Comparison of ENCODE assay signal across 1 cellular context in the genomic region with DNA sequence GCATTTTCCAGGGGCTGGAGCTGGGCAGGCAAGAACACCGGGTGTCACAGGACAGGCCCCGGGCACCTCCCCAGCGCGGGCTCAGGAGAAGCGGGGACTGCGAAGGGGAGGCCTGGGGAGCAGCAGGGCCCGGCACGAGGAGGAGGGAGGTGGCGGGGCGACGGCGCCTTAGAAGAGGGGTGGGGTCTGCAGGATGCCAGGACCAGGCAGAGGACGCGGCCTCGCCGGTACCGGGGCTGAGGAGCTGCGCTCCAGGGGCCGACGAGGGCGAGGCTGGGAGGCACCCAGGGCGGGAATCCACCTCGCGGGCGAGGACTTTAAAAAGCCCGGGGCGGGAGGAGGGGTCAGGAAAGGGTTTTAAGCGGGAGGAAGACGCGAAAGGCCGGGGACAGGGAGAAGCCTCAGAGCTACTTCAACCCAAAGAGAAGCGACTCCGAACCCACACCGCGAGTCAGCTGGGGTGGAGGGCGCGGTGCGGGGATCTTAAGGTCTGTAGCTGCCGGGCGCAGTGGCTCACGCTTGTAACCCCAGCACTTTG.
TF ChIP-seq lines count a peak whose summit lies in the region.

No MANE protein-coding gene starts in this region.

TF ChIP-seq in K562, 482 proteins besides CTCF, POLR2A, EP300 and RAD21 (continued from another document and continues in another):
- TF ChIP-seq, protein P1, sequence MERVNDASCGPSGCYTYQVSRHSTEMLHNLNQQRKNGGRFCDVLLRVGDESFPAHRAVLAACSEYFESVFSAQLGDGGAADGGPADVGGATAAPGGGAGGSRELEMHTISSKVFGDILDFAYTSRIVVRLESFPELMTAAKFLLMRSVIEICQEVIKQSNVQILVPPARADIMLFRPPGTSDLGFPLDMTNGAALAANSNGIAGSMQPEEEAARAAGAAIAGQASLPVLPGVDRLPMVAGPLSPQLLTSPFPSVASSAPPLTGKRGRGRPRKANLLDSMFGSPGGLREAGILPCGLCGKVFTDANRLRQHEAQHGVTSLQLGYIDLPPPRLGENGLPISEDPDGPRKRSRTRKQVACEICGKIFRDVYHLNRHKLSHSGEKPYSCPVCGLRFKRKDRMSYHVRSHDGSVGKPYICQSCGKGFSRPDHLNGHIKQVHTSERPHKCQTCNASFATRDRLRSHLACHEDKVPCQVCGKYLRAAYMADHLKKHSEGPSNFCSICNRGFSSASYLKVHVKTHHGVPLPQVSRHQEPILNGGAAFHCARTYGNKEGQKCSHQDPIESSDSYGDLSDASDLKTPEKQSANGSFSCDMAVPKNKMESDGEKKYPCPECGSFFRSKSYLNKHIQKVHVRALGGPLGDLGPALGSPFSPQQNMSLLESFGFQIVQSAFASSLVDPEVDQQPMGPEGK (CRISPR knock-in tag; IDR thresholded peaks at IDR 0.05; ENCODE audit: borderline replicate concordance), result no peak
- TF ChIP-seq ZNF184 (CRISPR knock-in tag; IDR thresholded peaks at IDR 0.05) (no peak), POLR2B (IDR thresholded peaks at IDR 0.05; ENCODE audit: low read depth, partially characterized antibody) (no peak), BDP1 (IDR thresholded peaks at IDR 0.05; ENCODE audit: insufficient read depth, insufficient read length) (no peak), MAFG (tag; conservative IDR thresholded peaks at IDR 0.05) (no peak), ZNF75A (CRISPR knock-in tag; IDR thresholded peaks at IDR 0.05) (no peak), C11orf30 (IDR thresholded peaks at IDR 0.05; ENCODE audit: low read depth) (no peak), ZNF274 (IDR thresholded peaks at IDR 0.05; ENCODE audit: borderline replicate concordance, low read depth, low read length) (no peak), SP2 (IDR thresholded peaks at IDR 0.05; ENCODE audit: extremely low read depth, low read depth, low read length, poor library complexity, severe bottlenecking) (no peak), FOXP1 (CRISPR knock-in tag; IDR thresholded peaks at IDR 0.05) (no peak), CHD4 (IDR thresholded peaks at IDR 0.05; ENCODE audit: insufficient read depth, insufficient replicate concordance, low read depth, low read length, poor library complexity, severe bottlenecking) (no peak), POLR2G (IDR thresholded peaks at IDR 0.05; ENCODE audit: low read depth, low read length) (peak; percentile 63), MEIS2 (IDR thresholded peaks at IDR 0.05; ENCODE audit: partially characterized antibody) (no peak), HLTF (IDR thresholded peaks at IDR 0.05) (no peak), CEBPB (tag; IDR thresholded peaks at IDR 0.05) (no peak), TEAD1 (CRISPR knock-in tag; IDR thresholded peaks at IDR 0.05) (no peak), ARID2 (IDR thresholded peaks at IDR 0.05) (no peak), NFATC3 (IDR thresholded peaks at IDR 0.05) (no peak), NELFE (IDR thresholded peaks at IDR 0.05; ENCODE audit: insufficient read depth, insufficient read length) (no peak), RB1 (IDR thresholded peaks at IDR 0.05; ENCODE audit: low read depth) (peak; percentile 56; the same call in 1 of the 2 replicates), SMAD1 (IDR thresholded peaks at IDR 0.05; ENCODE audit: low read depth, low read length, partially characterized antibody) (no peak), NR2C2 (CRISPR knock-in tag; IDR thresholded peaks at IDR 0.05) (no peak), NR2C2 (tag; IDR thresholded peaks at IDR 0.05) (0 out of 2 replicates have a peak, but pooled peaks have one; percentile 28), ZSCAN32 (CRISPR knock-in tag; IDR thresholded peaks at IDR 0.05) (no peak), MEF2A (IDR thresholded peaks at IDR 0.05; ENCODE audit: control insufficient read depth, low read depth, low read length) (no peak), RBM15 (IDR thresholded peaks at IDR 0.05; ENCODE audit: insufficient read depth, low read length) (no peak), PML (IDR thresholded peaks at IDR 0.05; ENCODE audit: low read length) (no peak), ESRRA (IDR thresholded peaks at IDR 0.05; ENCODE audit: borderline replicate concordance, low read depth) (no peak), ZNF551 (CRISPR knock-in tag; IDR thresholded peaks at IDR 0.05) (no peak), BCOR (IDR thresholded peaks at IDR 0.05) (no peak), RBBP5 (IDR thresholded peaks at IDR 0.05; ENCODE audit: borderline replicate concordance, insufficient read depth, low read length, poor library complexity, severe bottlenecking) (peak; percentile 51), ZNF717 (CRISPR knock-in tag; IDR thresholded peaks at IDR 0.05) (no peak)
- TF ChIP-seq, protein P2, sequence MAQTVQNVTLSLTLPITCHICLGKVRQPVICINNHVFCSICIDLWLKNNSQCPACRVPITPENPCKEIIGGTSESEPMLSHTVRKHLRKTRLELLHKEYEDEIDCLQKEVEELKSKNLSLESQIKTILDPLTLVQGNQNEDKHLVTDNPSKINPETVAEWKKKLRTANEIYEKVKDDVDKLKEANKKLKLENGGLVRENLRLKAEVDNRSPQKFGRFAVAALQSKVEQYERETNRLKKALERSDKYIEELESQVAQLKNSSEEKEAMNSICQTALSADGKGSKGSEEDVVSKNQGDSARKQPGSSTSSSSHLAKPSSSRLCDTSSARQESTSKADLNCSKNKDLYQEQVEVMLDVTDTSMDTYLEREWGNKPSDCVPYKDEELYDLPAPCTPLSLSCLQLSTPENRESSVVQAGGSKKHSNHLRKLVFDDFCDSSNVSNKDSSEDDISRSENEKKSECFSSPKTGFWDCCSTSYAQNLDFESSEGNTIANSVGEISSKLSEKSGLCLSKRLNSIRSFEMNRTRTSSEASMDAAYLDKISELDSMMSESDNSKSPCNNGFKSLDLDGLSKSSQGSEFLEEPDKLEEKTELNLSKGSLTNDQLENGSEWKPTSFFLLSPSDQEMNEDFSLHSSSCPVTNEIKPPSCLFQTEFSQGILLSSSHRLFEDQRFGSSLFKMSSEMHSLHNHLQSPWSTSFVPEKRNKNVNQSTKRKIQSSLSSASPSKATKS (CRISPR knock-in tag; IDR thresholded peaks at IDR 0.05), result no peak
- TF ChIP-seq, protein P3, sequence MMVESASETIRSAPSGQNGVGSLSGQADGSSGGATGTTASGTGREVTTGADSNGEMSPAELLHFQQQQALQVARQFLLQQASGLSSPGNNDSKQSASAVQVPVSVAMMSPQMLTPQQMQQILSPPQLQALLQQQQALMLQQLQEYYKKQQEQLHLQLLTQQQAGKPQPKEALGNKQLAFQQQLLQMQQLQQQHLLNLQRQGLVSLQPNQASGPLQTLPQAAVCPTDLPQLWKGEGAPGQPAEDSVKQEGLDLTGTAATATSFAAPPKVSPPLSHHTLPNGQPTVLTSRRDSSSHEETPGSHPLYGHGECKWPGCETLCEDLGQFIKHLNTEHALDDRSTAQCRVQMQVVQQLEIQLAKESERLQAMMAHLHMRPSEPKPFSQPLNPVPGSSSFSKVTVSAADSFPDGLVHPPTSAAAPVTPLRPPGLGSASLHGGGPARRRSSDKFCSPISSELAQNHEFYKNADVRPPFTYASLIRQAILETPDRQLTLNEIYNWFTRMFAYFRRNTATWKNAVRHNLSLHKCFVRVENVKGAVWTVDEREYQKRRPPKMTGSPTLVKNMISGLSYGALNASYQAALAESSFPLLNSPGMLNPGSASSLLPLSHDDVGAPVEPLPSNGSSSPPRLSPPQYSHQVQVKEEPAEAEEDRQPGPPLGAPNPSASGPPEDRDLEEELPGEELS (CRISPR knock-in tag; IDR thresholded peaks at IDR 0.05; ENCODE audit: borderline replicate concordance), result no peak
- TF ChIP-seq, protein P4, sequence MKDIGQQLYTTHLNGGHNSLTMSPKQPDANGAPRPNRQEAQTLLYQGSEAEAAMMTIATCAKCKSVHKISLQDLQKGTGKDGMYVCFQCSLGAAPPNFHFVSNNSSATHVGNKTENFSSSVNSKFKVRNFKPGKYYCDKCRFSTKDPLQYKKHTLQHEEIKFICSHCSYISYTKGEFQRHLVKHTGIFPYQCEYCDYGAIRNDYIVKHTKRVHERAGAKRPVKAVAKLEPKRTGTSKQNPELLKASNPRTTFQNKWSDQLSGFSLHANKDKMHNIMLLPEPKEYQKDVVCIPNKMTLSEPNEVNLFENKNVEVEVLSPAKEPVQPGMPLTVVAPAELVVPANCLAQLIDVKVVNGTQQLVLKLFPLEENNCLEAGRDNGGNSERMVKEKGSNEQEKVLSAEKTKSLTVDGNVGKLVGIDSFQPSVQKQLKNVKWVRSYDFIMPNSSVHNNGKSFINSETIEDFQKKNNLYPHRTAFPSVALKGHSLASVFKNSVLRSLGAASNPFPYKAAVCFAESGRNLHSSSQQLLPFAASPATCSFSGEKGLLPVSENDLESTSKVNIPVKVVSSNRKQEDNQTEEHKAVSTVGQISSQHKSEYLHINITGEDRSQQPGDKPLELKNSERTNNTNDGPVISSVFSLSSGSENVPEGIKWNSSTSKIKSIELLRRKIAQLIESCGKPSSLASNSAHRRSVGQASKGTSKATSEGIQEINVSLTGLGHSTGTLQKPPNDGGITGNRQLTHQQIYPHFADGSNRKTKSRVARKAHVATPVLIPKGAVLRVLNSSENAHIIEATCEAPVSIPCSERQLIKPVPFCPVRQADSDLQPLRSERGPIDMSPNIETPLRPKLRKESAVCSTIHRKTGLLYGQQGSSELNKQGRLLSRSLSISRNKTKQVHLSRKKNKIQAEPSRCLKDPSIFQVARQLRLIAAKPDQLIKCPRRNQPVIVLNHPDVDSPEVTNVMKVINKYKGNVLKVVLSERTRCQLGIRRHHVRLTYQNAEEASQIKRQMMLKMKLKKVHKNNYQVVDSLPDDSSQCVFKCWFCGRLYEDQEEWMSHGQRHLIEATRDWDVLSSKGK (CRISPR knock-in tag; IDR thresholded peaks at IDR 0.05), result no peak
- TF ChIP-seq, protein P5, sequence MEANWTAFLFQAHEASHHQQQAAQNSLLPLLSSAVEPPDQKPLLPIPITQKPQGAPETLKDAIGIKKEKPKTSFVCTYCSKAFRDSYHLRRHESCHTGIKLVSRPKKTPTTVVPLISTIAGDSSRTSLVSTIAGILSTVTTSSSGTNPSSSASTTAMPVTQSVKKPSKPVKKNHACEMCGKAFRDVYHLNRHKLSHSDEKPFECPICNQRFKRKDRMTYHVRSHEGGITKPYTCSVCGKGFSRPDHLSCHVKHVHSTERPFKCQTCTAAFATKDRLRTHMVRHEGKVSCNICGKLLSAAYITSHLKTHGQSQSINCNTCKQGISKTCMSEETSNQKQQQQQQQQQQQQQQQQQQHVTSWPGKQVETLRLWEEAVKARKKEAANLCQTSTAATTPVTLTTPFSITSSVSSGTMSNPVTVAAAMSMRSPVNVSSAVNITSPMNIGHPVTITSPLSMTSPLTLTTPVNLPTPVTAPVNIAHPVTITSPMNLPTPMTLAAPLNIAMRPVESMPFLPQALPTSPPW (CRISPR knock-in tag; IDR thresholded peaks at IDR 0.05), result no peak
- TF ChIP-seq, protein P6, sequence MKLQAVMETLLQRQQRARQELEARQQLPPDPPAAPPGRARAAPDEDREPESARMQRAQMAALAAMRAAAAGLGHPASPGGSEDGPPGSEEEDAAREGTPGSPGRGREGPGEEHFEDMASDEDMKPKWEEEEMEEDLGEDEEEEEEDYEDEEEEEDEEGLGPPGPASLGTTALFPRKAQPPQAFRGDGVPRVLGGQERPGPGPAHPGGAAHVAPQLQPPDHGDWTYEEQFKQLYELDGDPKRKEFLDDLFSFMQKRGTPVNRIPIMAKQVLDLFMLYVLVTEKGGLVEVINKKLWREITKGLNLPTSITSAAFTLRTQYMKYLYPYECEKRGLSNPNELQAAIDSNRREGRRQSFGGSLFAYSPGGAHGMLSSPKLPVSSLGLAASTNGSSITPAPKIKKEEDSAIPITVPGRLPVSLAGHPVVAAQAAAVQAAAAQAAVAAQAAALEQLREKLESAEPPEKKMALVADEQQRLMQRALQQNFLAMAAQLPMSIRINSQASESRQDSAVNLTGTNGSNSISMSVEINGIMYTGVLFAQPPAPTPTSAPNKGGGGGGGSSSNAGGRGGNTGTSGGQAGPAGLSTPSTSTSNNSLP (IDR thresholded peaks at IDR 0.05; ENCODE audit: borderline replicate concordance, low read depth, low read length), result no peak
- TF ChIP-seq, protein P7, sequence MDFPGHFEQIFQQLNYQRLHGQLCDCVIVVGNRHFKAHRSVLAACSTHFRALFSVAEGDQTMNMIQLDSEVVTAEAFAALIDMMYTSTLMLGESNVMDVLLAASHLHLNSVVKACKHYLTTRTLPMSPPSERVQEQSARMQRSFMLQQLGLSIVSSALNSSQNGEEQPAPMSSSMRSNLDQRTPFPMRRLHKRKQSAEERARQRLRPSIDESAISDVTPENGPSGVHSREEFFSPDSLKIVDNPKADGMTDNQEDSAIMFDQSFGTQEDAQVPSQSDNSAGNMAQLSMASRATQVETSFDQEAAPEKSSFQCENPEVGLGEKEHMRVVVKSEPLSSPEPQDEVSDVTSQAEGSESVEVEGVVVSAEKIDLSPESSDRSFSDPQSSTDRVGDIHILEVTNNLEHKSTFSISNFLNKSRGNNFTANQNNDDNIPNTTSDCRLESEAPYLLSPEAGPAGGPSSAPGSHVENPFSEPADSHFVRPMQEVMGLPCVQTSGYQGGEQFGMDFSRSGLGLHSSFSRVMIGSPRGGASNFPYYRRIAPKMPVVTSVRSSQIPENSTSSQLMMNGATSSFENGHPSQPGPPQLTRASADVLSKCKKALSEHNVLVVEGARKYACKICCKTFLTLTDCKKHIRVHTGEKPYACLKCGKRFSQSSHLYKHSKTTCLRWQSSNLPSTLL (IDR thresholded peaks at IDR 0.05), result no peak
- TF ChIP-seq, protein P8, sequence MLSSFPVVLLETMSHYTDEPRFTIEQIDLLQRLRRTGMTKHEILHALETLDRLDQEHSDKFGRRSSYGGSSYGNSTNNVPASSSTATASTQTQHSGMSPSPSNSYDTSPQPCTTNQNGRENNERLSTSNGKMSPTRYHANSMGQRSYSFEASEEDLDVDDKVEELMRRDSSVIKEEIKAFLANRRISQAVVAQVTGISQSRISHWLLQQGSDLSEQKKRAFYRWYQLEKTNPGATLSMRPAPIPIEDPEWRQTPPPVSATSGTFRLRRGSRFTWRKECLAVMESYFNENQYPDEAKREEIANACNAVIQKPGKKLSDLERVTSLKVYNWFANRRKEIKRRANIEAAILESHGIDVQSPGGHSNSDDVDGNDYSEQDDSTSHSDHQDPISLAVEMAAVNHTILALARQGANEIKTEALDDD (IDR thresholded peaks at IDR 0.05), result no peak
- TF ChIP-seq, protein P9, sequence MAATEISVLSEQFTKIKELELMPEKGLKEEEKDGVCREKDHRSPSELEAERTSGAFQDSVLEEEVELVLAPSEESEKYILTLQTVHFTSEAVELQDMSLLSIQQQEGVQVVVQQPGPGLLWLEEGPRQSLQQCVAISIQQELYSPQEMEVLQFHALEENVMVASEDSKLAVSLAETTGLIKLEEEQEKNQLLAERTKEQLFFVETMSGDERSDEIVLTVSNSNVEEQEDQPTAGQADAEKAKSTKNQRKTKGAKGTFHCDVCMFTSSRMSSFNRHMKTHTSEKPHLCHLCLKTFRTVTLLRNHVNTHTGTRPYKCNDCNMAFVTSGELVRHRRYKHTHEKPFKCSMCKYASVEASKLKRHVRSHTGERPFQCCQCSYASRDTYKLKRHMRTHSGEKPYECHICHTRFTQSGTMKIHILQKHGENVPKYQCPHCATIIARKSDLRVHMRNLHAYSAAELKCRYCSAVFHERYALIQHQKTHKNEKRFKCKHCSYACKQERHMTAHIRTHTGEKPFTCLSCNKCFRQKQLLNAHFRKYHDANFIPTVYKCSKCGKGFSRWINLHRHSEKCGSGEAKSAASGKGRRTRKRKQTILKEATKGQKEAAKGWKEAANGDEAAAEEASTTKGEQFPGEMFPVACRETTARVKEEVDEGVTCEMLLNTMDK (IDR thresholded peaks at IDR 0.05; ENCODE audit: borderline replicate concordance, insufficient read depth, low read depth, low read length, poor library complexity, severe bottlenecking), result no peak
